ENCODE assay signal across 1 cellular context in genomic region chr18:26237363-26237762, GRCh38.
TF ChIP-seq lines count a peak whose summit lies in the region.

No MANE protein-coding gene starts in this region.

TF ChIP-seq in K562, 482 proteins besides CTCF, POLR2A, EP300 and RAD21:
- TF ChIP-seq TAL1 (IDR thresholded peaks at IDR 0.05) (peak; percentile 25; the same call in 1 of the 2 replicates), CBFA2T2 (conservative IDR thresholded peaks at IDR 0.05) (peak; percentile 24; the same call in 1 of the 2 replicates), CBFA2T3 (IDR thresholded peaks at IDR 0.05) (peak; percentile 61)
